Comparison of ENCODE assay signal across 8 cellular contexts in genomic region chr13:92074658-92075057, GRCh38.
DNase-seq lines count a peak whose midpoint lies in the region; ATAC-seq, FAIRE-seq and TF ChIP-seq lines count a peak whose summit lies in the region.

No MANE protein-coding gene starts in this region.

- no peaks in the 10 kb centered on the region for H3K4me1 ChIP-seq in GM12878 (ENCODE audit: control insufficient read depth, insufficient read depth, low read length)

- no peak overlapping the region for H3K4me3 ChIP-seq in GM12878

- no peak overlapping the region for H3K9ac ChIP-seq in GM12878 (ENCODE audit: control insufficient read depth, insufficient read depth, low read length)

- no peak overlapping the region for H2AFZ ChIP-seq in GM12878 (ENCODE audit: control insufficient read depth, low read depth, low read length)

- DNase-seq in NCI-H1694 (lab: John Stamatoyannopoulos, UW), result peak; percentile 13
- no peak for DNase-seq in GM12878 (ENCODE audit: low read depth, low spot score)
- DNase-seq in nephron progenitor cell, result no peak
- no peak for DNase-seq in RWPE1 (ENCODE audit: low spot score)

- 31% methylated on average over 4 of the region's 4 CpGs for WGBS in GM12878 (ENCODE audit: insufficient coverage, insufficient replicate concordance, low lambda C conversion rate, missing lambda C conversion rate)

- no peaks in the 10 kb centered on the region for H3K4me1 Mint-ChIP-seq in nephron progenitor cell

- SMC1A ChIA-PET in GM12878 (lab: Charles Lee; ENCODE audit: uncharacterized antibody, unreplicated experiment), result interaction anchor here (1.2 kb wide), 1 partner anchor 8 kb away, joined by 4 read pairs; no protein-coding TSS in a partner anchor

- H4K20me1 ChIP-seq in GM12878 (ENCODE audit: control insufficient read depth, insufficient read depth), result no peaks in the 10 kb centered on the region

- H3K4me2 ChIP-seq in GM12878 (ENCODE audit: control insufficient read depth, insufficient read depth), result no peak overlapping the region

- ATAC-seq in GM18858 (IDR thresholded peaks at IDR 0.05; ENCODE audit: unreplicated experiment), result peak; percentile 54
- no peak for ATAC-seq in GM12878
- ATAC-seq in HG02981 (IDR thresholded peaks at IDR 0.05; ENCODE audit: unreplicated experiment), result no peak
- ATAC-seq in HG03565 (IDR thresholded peaks at IDR 0.05; ENCODE audit: unreplicated experiment), result no peak
- no peak for ATAC-seq in HG03108 (IDR thresholded peaks at IDR 0.05; ENCODE audit: unreplicated experiment)

- in situ Hi-C loops in GM12878 (cut with MboI), result no loop called here

- TF ChIP-seq CTCF in GM12878 (IDR thresholded peaks at IDR 0.05 in 2 of 3, conservative IDR thresholded peaks at IDR 0.05 in 1 of 3; ENCODE audit: control insufficient read depth in 2 of 3, extremely low read depth in 1 of 3, insufficient read depth in 1 of 3, low read depth in 3 of 3, low read length in 3 of 3) (peak in 2 of 3 experiments; percentile 15 to 27; a peak in 2 of 6 replicates), nephron progenitor cell (IDR thresholded peaks at IDR 0.05) (peak; percentile 38), RWPE1 (conservative IDR thresholded peaks at IDR 0.05; ENCODE audit: low read depth) (no peak)

- intact Hi-C loops in GM12878 (cut with micrococcal nuclease; ENCODE audit: unreplicated experiment), result no loop called here

- H3K79me2 ChIP-seq in GM12878 (ENCODE audit: control insufficient read depth, insufficient read depth, low read length), result no peaks in the 10 kb centered on the region

- H3K36me3 Mint-ChIP-seq in nephron progenitor cell (ENCODE audit: low read depth), result no peaks in the 10 kb centered on the region

- H3K27ac Mint-ChIP-seq in nephron progenitor cell, result no peak overlapping the region

- no peaks in the 10 kb centered on the region for H3K9me3 ChIP-seq in GM12878 (replicated peaks; ENCODE audit: control insufficient read depth, insufficient read depth, low read length)

- no peaks in the 10 kb centered on the region for H3K36me3 ChIP-seq in GM12878 (ENCODE audit: control insufficient read depth in 2 of 2, insufficient read depth in 2 of 2, low read length in 1 of 2)

- H3K27me3 ChIP-seq in GM12878 (replicated peaks in 1 of 2; ENCODE audit: control insufficient read depth in 2 of 2, insufficient read depth in 2 of 2, low read length in 1 of 2), result no peaks in the 10 kb centered on the region

- POLR2A ChIA-PET in GM12878 (lab: Charles Lee) (no interaction called here), RWPE1 (lab: Yijun Ruan, JAX; ENCODE audit: low non-redundant PET) (no interaction called here)

- no peak for FAIRE-seq in GM12878 (lab: Jason Lieb, UNC)

- H3K27ac ChIP-seq in GM12878 (ENCODE audit: control insufficient read depth, insufficient read depth) (no peak overlapping the region), RWPE1 (no peak overlapping the region)

- no peak overlapping the region for H3K4me3 Mint-ChIP-seq in nephron progenitor cell

- no peak for TF ChIP-seq POLR2A in GM12878 (IDR thresholded peaks at IDR 0.05; ENCODE audit: low read depth, low read length)

- no TSS peak for BruUV-seq in GM12878 (replicated peaks; lab: Mats Ljungman, UMichigan)

- CTCF ChIA-PET in GM12878 (lab: Yijun Ruan, JAX), result interaction anchor here (0.6 to 0.8 kb wide), 2 partner anchors 20 to 268 kb away, joined by 3 read pairs; no protein-coding TSS in a partner anchor
- CTCF ChIA-PET in RWPE1 (lab: Yijun Ruan, JAX), result no interaction called here

- no peak for TF ChIP-seq RAD21 in GM12878 (IDR thresholded peaks at IDR 0.05; ENCODE audit: insufficient read depth, low read depth, low read length)

- H3K9me3 Mint-ChIP-seq in nephron progenitor cell, result no peaks in the 10 kb centered on the region

- no peak for TF ChIP-seq EP300 in GM12878 (IDR thresholded peaks at IDR 0.05; ENCODE audit: borderline replicate concordance in 1 of 2, control insufficient read depth in 1 of 2, low read depth in 2 of 2, low read length in 2 of 2)

- H3K27me3 Mint-ChIP-seq in nephron progenitor cell (ENCODE audit: low read depth, poor library complexity), result no peaks in the 10 kb centered on the region

- RAD21 ChIA-PET in GM12878 (lab: Charles Lee; ENCODE audit: unreplicated experiment), result no interaction called here

TF ChIP-seq in GM12878, 131 proteins besides CTCF, POLR2A, EP300 and RAD21:
- TF ChIP-seq PAX5 (IDR thresholded peaks at IDR 0.05; ENCODE audit: borderline replicate concordance, low read depth, low read length) (no peak), CREM (IDR thresholded peaks at IDR 0.05; ENCODE audit: low read depth) (no peak), ZZZ3 (IDR thresholded peaks at IDR 0.05; ENCODE audit: control insufficient read depth, insufficient read length, low read depth) (no peak), YBX1 (IDR thresholded peaks at IDR 0.05) (no peak), LARP7 (IDR thresholded peaks at IDR 0.05) (no peak), MTA2 (IDR thresholded peaks at IDR 0.05; ENCODE audit: low read depth) (no peak), MAX (IDR thresholded peaks at IDR 0.05; ENCODE audit: low read depth, low read length) (no peak), IRF5 (IDR thresholded peaks at IDR 0.05; ENCODE audit: borderline replicate concordance) (no peak), PBX3 (IDR thresholded peaks at IDR 0.05; ENCODE audit: insufficient replicate concordance, low read depth, low read length) (no peak), ZNF24 (IDR thresholded peaks at IDR 0.05) (no peak), BACH1 (IDR thresholded peaks at IDR 0.05; ENCODE audit: borderline replicate concordance) (no peak), BMI1 (IDR thresholded peaks at IDR 0.05; ENCODE audit: borderline replicate concordance) (no peak), HCFC1 (IDR thresholded peaks at IDR 0.05; ENCODE audit: low read length) (no peak), ZBTB33 (IDR thresholded peaks at IDR 0.05) (no peak), IKZF2 (IDR thresholded peaks at IDR 0.05) (no peak), CBFB (IDR thresholded peaks at IDR 0.05; ENCODE audit: low read depth) (no peak)
